ENCODE assay signal across 9 cellular contexts in the genomic region with DNA sequence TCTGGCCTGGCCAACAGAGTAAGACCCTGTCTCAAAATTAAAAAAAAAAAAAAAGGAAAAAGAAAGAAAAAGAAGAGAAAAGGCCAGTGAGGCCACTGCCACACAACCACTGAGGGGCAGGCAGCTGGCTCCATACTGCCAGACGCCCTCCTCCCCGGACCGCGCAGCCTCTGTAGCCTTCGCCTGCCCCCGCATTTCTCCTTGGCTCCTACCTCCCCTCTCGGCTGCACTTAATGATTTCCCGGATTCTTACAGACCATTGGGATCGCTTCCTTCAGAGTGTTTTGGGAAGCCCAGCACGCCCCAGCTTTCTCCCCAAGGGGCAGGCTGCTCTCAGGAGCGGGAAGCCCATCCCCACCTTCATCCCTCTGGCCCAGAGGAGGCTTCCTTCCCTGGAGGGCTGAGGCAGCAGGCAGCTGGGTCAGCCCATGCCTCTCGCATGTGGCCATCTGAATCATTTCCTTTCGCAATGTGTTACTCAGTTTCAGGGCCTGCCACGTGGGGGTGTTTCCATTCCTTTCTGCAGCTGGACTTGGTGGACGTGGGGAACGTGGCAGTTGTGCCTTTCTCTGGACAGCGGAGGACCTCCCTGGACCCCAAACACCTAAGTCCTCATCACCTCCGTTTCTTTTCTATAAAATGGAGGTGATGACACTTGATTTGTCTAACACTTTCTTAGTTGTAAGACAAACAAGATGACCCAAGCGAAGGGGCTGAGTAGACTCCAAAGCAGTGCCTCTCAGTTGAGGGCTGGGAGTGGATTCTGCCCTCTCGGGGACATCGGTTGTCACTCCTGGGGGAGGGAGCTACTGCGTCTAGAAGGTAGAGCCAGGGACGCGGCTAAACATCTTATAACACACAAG. TPM values are rescaled to one million over a fixed set of nuclear protein-coding genes. Genes with fewer than 3 reads are reported as not detected.
A peak's percentile ranks its signal among the peaks of the same experiment; 100 is the strongest.
DNase-seq lines count a peak whose midpoint lies in the region; FAIRE-seq and TF ChIP-seq lines count a peak whose summit lies in the region.
"Had no signal": no experiment of that assay in that cellular context is flagged by ENCODE, and none has a peak within 500 bp of the region (broad histone marks: within the 10 kb centered on the region; RNA-seq: fewer than 3 reads in every experiment).

No MANE protein-coding gene starts in this region.

- intact Hi-C loops in activated CD4-positive, alpha-beta T cell treated with anti-CD3 and anti-CD28 coated beads, Interleukin-2, amount 10 ng/mL, durations not matched to agents 24 days and 14 days (cut with micrococcal nuclease): no loop called here

- H3K4me1 ChIP-seq in cardiac muscle cell (ENCODE audit: low read depth) (peaks cover 13% of the 10 kb centered on the region), skeletal muscle tissue (ENCODE audit: control insufficient read depth in 3 of 3, insufficient read depth in 3 of 3, low read length in 3 of 3) (peaks cover 49 to 64% (median 61%) of the 10 kb centered on the region in 3 donors)

- peaks cover 7% of the 10 kb centered on the region for H3K27me3 Mint-ChIP-seq in activated CD4-positive, alpha-beta T cell treated with anti-CD3 and anti-CD28 coated beads, Interleukin-2, amount 10 ng/mL, durations not matched to agents 24 days and 14 days

- peak; percentile 22 for TF ChIP-seq CTCF in cardiac muscle cell (IDR thresholded peaks at IDR 0.05; ENCODE audit: low read depth, low read length)

- H3K27ac Mint-ChIP-seq in activated CD4-positive, alpha-beta T cell treated with anti-CD3 and anti-CD28 coated beads, Interleukin-2, amount 10 ng/mL, durations not matched to agents 24 days and 14 days: no peak overlapping the region

- DNase-seq in GM19239 (ENCODE audit: insufficient read length, low spot score): no peak
- DNase-seq in UCSD-AML1 (lab: John Stamatoyannopoulos, UW; ENCODE audit: unreplicated experiment): peak; percentile 65
- DNase-seq in cardiac muscle cell (ENCODE audit: low read depth in 1 of 2, low spot score in 1 of 2): peak in 1 of 2 donors; percentile 88
- no peak for DNase-seq in DMS114 treated with DMSO at 0.1 percent for 48 hours (lab: John Stamatoyannopoulos, UW; ENCODE audit: unreplicated experiment)
- no peak for DNase-seq in NCI-H748 treated with DMSO at 0.1 percent for 48 hours (lab: John Stamatoyannopoulos, UW)
- no peak for DNase-seq in activated CD4-positive, alpha-beta T cell treated with anti-CD3 and anti-CD28 coated beads, Interleukin-2, amount 10 ng/mL, durations not matched to agents 24 days and 14 days
- no peak for DNase-seq in stimulated activated CD4-positive, alpha-beta T cell treated with anti-CD3 and anti-CD28 coated beads, Interleukin-2, amount 100 ng/mL, for 48 hours
- DNase-seq: NCI-H2081 treated with DMSO at 0.1 percent for 48 hours had no signal

- no peaks in the 10 kb centered on the region for H3K9me3 ChIP-seq in cardiac muscle cell (ENCODE audit: low read depth)
- H3K9me3 ChIP-seq in skeletal muscle tissue (ENCODE audit: control insufficient read depth in 3 of 3, low read length in 3 of 3): no peaks in the 10 kb centered on the region

- H3K9me3 Mint-ChIP-seq in activated CD4-positive, alpha-beta T cell treated with anti-CD3 and anti-CD28 coated beads, Interleukin-2, amount 10 ng/mL, durations not matched to agents 24 days and 14 days: no peaks in the 10 kb centered on the region

- peak; percentile 81 for FAIRE-seq in GM19239 (lab: Jason Lieb, UNC)

- no peaks in the 10 kb centered on the region for H3K36me3 ChIP-seq in cardiac muscle cell
- H3K36me3 ChIP-seq in skeletal muscle tissue (ENCODE audit: control insufficient read depth in 3 of 3, insufficient read depth in 3 of 3, low read length in 3 of 3): no peaks in the 10 kb centered on the region

- peaks cover 13% of the 10 kb centered on the region for H3K4me1 Mint-ChIP-seq in activated CD4-positive, alpha-beta T cell treated with anti-CD3 and anti-CD28 coated beads, Interleukin-2, amount 10 ng/mL, durations not matched to agents 24 days and 14 days

- peak overlapping the region; percentile 43 to 77 (median 59) for H3K9ac ChIP-seq in skeletal muscle tissue (ENCODE audit: low read depth in 1 of 3, low read length in 3 of 3)

- H3K27me3 ChIP-seq in cardiac muscle cell (no peaks in the 10 kb centered on the region), skeletal muscle tissue (ENCODE audit: control insufficient read depth in 3 of 3, insufficient read depth in 3 of 3, low read length in 3 of 3) (no peaks in the 10 kb centered on the region)

- H3K27ac ChIP-seq in cardiac muscle cell: no peak overlapping the region
- H3K27ac ChIP-seq in skeletal muscle tissue (ENCODE audit: low read depth, low read length): peak overlapping the region; percentile 99

- H3K36me3 Mint-ChIP-seq in activated CD4-positive, alpha-beta T cell treated with anti-CD3 and anti-CD28 coated beads, Interleukin-2, amount 10 ng/mL, durations not matched to agents 24 days and 14 days (ENCODE audit: low read depth): no peaks in the 10 kb centered on the region

- H3K4me3 Mint-ChIP-seq in activated CD4-positive, alpha-beta T cell treated with anti-CD3 and anti-CD28 coated beads, Interleukin-2, amount 10 ng/mL, durations not matched to agents 24 days and 14 days: no peak overlapping the region

- no peak overlapping the region for H3K4me3 ChIP-seq in cardiac muscle cell
- H3K4me3 ChIP-seq in skeletal muscle tissue (ENCODE audit: low read length in 3 of 3): peak overlapping the region; percentile 24 to 61 (median 50)

RNA-seq across cellular contexts. Expression of a gene that starts 2.3 kb away (rescaled TPM):
- 0.04 TPM in 1 of 2 replicates, not detected in the other for total RNA-seq in cardiac muscle cell
- polyA plus RNA-seq in cardiac muscle cell: 0.11 TPM in 1 of 2 replicates, not detected in the other
- 8.9 TPM for total RNA-seq in skeletal muscle tissue
- not detected in 2 replicates for total RNA-seq in activated CD4-positive, alpha-beta T cell treated with anti-CD3 and anti-CD28 coated beads, Interleukin-2, amount 10 ng/mL, durations not matched to agents 24 days and 14 days

RNA-seq across cellular contexts. Expression of a gene that starts 41.0 kb away (rescaled TPM):
- total RNA-seq in cardiac muscle cell (not detected in 2 replicates), skeletal muscle tissue (not detected)
- polyA plus RNA-seq in cardiac muscle cell: not detected in 2 replicates
- not detected in 2 replicates for total RNA-seq in activated CD4-positive, alpha-beta T cell treated with anti-CD3 and anti-CD28 coated beads, Interleukin-2, amount 10 ng/mL, durations not matched to agents 24 days and 14 days
